Comparison of ENCODE assay signal across 17 cellular contexts in genomic region chr13:40547545-40548322, GRCh38.
DNase-seq lines count a peak whose midpoint lies in the region; ATAC-seq and TF ChIP-seq lines count a peak whose summit lies in the region.
"Had no signal": no experiment of that assay in that cellular context is flagged by ENCODE, and none has a peak within 500 bp of the region (broad histone marks: within the 10 kb centered on the region; RNA-seq: fewer than 3 reads in every experiment).

No MANE protein-coding gene starts in this region.

- H3K36me3 ChIP-seq in CD8-positive, alpha-beta T cell (ENCODE audit: insufficient read depth, low read length), result no peaks in the 10 kb centered on the region
- H3K36me3 ChIP-seq in gastrocnemius medialis, result no peaks in the 10 kb centered on the region
- H3K36me3 ChIP-seq: SJCRH30, stomach had no signal

- no peak for DNase-seq in CD8-positive, alpha-beta T cell
- DNase-seq in NCI-H526 treated with DMSO at 0.1 percent for 48 hours (lab: John Stamatoyannopoulos, UW), result peak; percentile 38
- DNase-seq in foreskin melanocyte, result peak; percentile 78
- no peak for DNase-seq in gastrocnemius medialis
- no peak for DNase-seq in AG08396 (ENCODE audit: low spot score)
- no peak for DNase-seq in KG1 (lab: John Stamatoyannopoulos, UW)
- DNase-seq: activated effector memory CD4-positive, alpha-beta T cell treated with Interleukin-2 at 50 U/mL for 16 hours; anterior cingulate cortex; effector memory CD4-positive, alpha-beta T cell; HFFc6; NCI-H1417 treated with DMSO at 0.1 percent for 48 hours; SJCRH30; stomach had no signal

- H3K27me3 Mint-ChIP-seq in CD8-positive, alpha-beta T cell (ENCODE audit: low read depth), result no peaks in the 10 kb centered on the region
- H3K27me3 Mint-ChIP-seq: natural killer cell treated with Interleukin-12 subunit alpha and Interleukin-12 subunit beta and Interleukin-15 and Interleukin-18, amount 100 ng/mL, for 72 hours had no signal

- H3K27me3 ChIP-seq in CD8-positive, alpha-beta T cell (ENCODE audit: insufficient read depth, low read length), result no peaks in the 10 kb centered on the region
- H3K27me3 ChIP-seq in gastrocnemius medialis, result no peaks in the 10 kb centered on the region
- H3K27me3 ChIP-seq: hepatocyte, SJCRH30, stomach had no signal

- peaks cover 8% of the 10 kb centered on the region for H3K4me1 ChIP-seq in CD8-positive, alpha-beta T cell (ENCODE audit: insufficient read depth, low read length)
- H3K4me1 ChIP-seq in gastrocnemius medialis, result peaks cover 20 to 32% of the 10 kb centered on the region in 2 donors

- no peak for TF ChIP-seq CTCF in CD8-positive, alpha-beta T cell (IDR thresholded peaks at IDR 0.05)
- no peak for TF ChIP-seq CTCF in gastrocnemius medialis (IDR thresholded peaks at IDR 0.05 in 4 of 5, conservative IDR thresholded peaks at IDR 0.05 in 1 of 5)

- no peak overlapping the region for H3K4me3 ChIP-seq in CD8-positive, alpha-beta T cell (ENCODE audit: low read depth, low read length)
- H3K4me3 ChIP-seq in gastrocnemius medialis, result no peak overlapping the region
- H3K4me3 ChIP-seq: hepatocyte, SJCRH30, stomach had no signal

- intact Hi-C loops in CD8-positive, alpha-beta T cell (cut with DNase I, micrococcal nuclease), result no loop called here
- intact Hi-C loops in gastrocnemius medialis (cut with DNase I; ENCODE audit: low total_unique reads), result loop anchor here (5.0 kb wide), 1 partner anchor 140 kb away; no protein-coding TSS in a partner anchor

- POLR2A ChIA-PET in CD8-positive, alpha-beta T cell (lab: Charles Lee), result interaction anchor here (0.7 kb wide), 1 partner anchor 10 kb away, joined by 3 read pairs; no protein-coding TSS in a partner anchor

- CTCF ChIA-PET in CD8-positive, alpha-beta T cell (lab: Charles Lee), result no interaction called here

- no peak for TF ChIP-seq POLR2A in gastrocnemius medialis (IDR thresholded peaks at IDR 0.05)

- no peaks in the 10 kb centered on the region for H3K9me3 Mint-ChIP-seq in CD8-positive, alpha-beta T cell
- H3K9me3 Mint-ChIP-seq: HFFc6; natural killer cell treated with Interleukin-12 subunit alpha and Interleukin-12 subunit beta and Interleukin-15 and Interleukin-18, amount 100 ng/mL, for 72 hours; T-helper 2 cell treated with Interferon-gamma antibody and Interleukin-4, amounts not matched to agents 5 μg/mL and 100 μg/mL, for 36 hours had no signal

- no peak for ATAC-seq in CD8-positive, alpha-beta T cell
- ATAC-seq in gastrocnemius medialis (peak; percentile 9 to 25), HG03342 (IDR thresholded peaks at IDR 0.05; ENCODE audit: unreplicated experiment) (no peak)
- ATAC-seq: natural killer cell treated with Interleukin-12 subunit alpha and Interleukin-12 subunit beta and Interleukin-15 and Interleukin-18, amount 100 ng/mL, for 72 hours had no signal

- H3K36me3 Mint-ChIP-seq in CD8-positive, alpha-beta T cell, result no peaks in the 10 kb centered on the region
- H3K36me3 Mint-ChIP-seq: natural killer cell treated with Interleukin-12 subunit alpha and Interleukin-12 subunit beta and Interleukin-15 and Interleukin-18, amount 100 ng/mL, for 72 hours had no signal

- peak overlapping the region; percentile 70 for H3K27ac Mint-ChIP-seq in CD8-positive, alpha-beta T cell
- H3K27ac Mint-ChIP-seq: HFFc6; natural killer cell treated with Interleukin-12 subunit alpha and Interleukin-12 subunit beta and Interleukin-15 and Interleukin-18, amount 100 ng/mL, for 72 hours; T-helper 2 cell treated with Interferon-gamma antibody and Interleukin-4, amounts not matched to agents 5 μg/mL and 100 μg/mL, for 36 hours had no signal

- in situ Hi-C loops in gastrocnemius medialis (cut with MboI; ENCODE audit: low sequenced_read_pairs in 4 of 4), result loop anchor here in 1 of 4 donors (25.0 kb wide), 1 partner anchor 115 kb away; the partner anchor contains the start of gene FOXO1

- no peaks in the 10 kb centered on the region for H3K9me3 ChIP-seq in CD8-positive, alpha-beta T cell (ENCODE audit: low read length)
- no peaks in the 10 kb centered on the region for H3K9me3 ChIP-seq in gastrocnemius medialis
- H3K9me3 ChIP-seq: SJCRH30, stomach had no signal

- H3K4me3 Mint-ChIP-seq in CD8-positive, alpha-beta T cell, result no peak overlapping the region
- H3K4me3 Mint-ChIP-seq: HFFc6; natural killer cell treated with Interleukin-12 subunit alpha and Interleukin-12 subunit beta and Interleukin-15 and Interleukin-18, amount 100 ng/mL, for 72 hours; T-helper 2 cell treated with Interferon-gamma antibody and Interleukin-4, amounts not matched to agents 5 μg/mL and 100 μg/mL, for 36 hours had no signal

- peaks cover 27% of the 10 kb centered on the region for H3K4me1 Mint-ChIP-seq in CD8-positive, alpha-beta T cell (ENCODE audit: low read depth)

- H3K27ac ChIP-seq in CD8-positive, alpha-beta T cell (ENCODE audit: low read depth, low read length), result no peak overlapping the region
- peak overlapping the region; percentile 53 to 73 (median 64) for H3K27ac ChIP-seq in gastrocnemius medialis
- H3K27ac ChIP-seq: hepatocyte, SJCRH30, stomach had no signal

Comparison
In these comparisons a context has a peak if more than half of its experiments do, and no peak if none do; other contexts are left out.
1. ATAC-seq: peak in gastrocnemius medialis (2 of 2); none in CD8-positive, alpha-beta T cell (single experiment) and HG03342 (single experiment).
2. DNase-seq: peak in NCI-H526 treated with DMSO at 0.1 percent for 48 hours (single experiment) and foreskin melanocyte (single experiment); none in CD8-positive, alpha-beta T cell (0 of 7), gastrocnemius medialis (0 of 2), AG08396 (single experiment) and KG1 (single experiment).